15 cellular contexts compared by ENCODE assay signal in the genomic region with DNA sequence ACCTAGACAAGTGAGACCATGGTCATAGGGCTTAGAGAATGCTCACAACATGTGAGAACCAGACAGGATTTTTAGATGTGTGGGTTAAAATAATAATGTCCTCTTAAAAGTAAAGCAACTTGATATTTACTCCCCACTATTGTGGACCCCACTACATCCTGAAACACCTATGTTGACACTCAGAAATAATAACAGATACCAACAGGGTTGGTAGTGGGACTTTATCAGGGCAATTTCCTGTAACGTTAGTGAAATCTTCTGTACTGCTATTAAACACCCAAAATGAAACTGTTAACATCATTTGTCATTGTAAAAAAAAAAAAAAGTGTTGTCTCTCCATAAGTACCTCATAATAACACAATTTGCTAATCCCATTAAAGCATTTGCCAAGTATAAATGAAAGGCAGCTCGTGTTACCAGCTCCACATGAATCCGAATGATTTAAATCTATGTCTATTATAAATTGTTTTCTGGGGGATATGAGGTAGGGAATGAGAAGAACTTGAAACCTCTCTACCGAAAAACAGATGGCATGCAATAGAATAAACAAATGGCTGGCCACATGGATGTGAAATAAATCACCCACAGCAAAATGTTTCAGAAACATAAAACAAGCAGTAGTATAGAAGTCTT.
A peak's percentile ranks its signal among the peaks of the same experiment; 100 is the strongest.
DNase-seq lines count a peak whose midpoint lies in the region; ATAC-seq and TF ChIP-seq lines count a peak whose summit lies in the region.
"Had no signal": no experiment of that assay in that cellular context is flagged by ENCODE, and none has a peak within 500 bp of the region (broad histone marks: within the 10 kb centered on the region; RNA-seq: fewer than 3 reads in every experiment).

No MANE protein-coding gene starts in this region.

- peak overlapping the region; percentile 86 for H3K27ac ChIP-seq in KMS-11
- H3K27ac ChIP-seq: skin epidermis had no signal

- peak overlapping the region; percentile 59 for H3K9ac ChIP-seq in KMS-11

- H3K27me3 Mint-ChIP-seq in brain, result no peaks in the 10 kb centered on the region
- H3K27me3 Mint-ChIP-seq in effector memory CD8-positive, alpha-beta T cell, result no peaks in the 10 kb centered on the region
- H3K27me3 Mint-ChIP-seq: CD8-positive, alpha-beta memory T cell had no signal

- H3K9me3 Mint-ChIP-seq in brain, result peaks cover 0 to 9% (median 4%) of the 10 kb centered on the region in 5 experiments
- no peaks in the 10 kb centered on the region for H3K9me3 Mint-ChIP-seq in effector memory CD8-positive, alpha-beta T cell
- H3K9me3 Mint-ChIP-seq: CD8-positive, alpha-beta memory T cell; memory B cell; stimulated activated naive CD8-positive, alpha-beta T cell treated with anti-CD3 and anti-CD28 coated beads, Interleukin-15, Interleukin-2, amounts not matched to agents 100 ng/mL and 50 ng/mL, for 24 hours had no signal

- H3K4me1 Mint-ChIP-seq in brain, result peaks cover 54% of the 10 kb centered on the region
- peaks cover 0 to 7% of the 10 kb centered on the region in 2 donors for H3K4me1 Mint-ChIP-seq in effector memory CD8-positive, alpha-beta T cell (ENCODE audit: low read depth in 2 of 2)
- H3K4me1 Mint-ChIP-seq: memory B cell had no signal

- H3K36me3 Mint-ChIP-seq in brain, result no peaks in the 10 kb centered on the region
- H3K36me3 Mint-ChIP-seq in effector memory CD8-positive, alpha-beta T cell (ENCODE audit: insufficient read depth), result no peaks in the 10 kb centered on the region
- H3K36me3 Mint-ChIP-seq: CD8-positive, alpha-beta memory T cell; memory B cell had no signal

- no peaks in the 10 kb centered on the region for H4K20me1 ChIP-seq in KMS-11 (ENCODE audit: insufficient read depth)

- no peaks in the 10 kb centered on the region for H3K27me3 ChIP-seq in KMS-11 (ENCODE audit: insufficient read depth, low read depth)

- H3K4me3 ChIP-seq in AG10803 (ENCODE audit: low read length), result no peak overlapping the region
- H3K4me3 ChIP-seq in KMS-11 (IDR thresholded peaks at IDR 0.05; ENCODE audit: insufficient read depth, low read depth, low read length), result no peak overlapping the region
- H3K4me3 ChIP-seq: skin epidermis had no signal

- TF ChIP-seq CTCF in AG10803 (conservative IDR thresholded peaks at IDR 0.05; ENCODE audit: low read length), result no peak
- TF ChIP-seq CTCF in KMS-11 (conservative IDR thresholded peaks at IDR 0.05; ENCODE audit: low read depth, low read length), result no peak
- TF ChIP-seq CTCF in brain (conservative IDR thresholded peaks at IDR 0.05), result no peak

- peak overlapping the region; percentile 95 for H3K4me2 ChIP-seq in KMS-11

- peak overlapping the region in 1 of 5 experiments; percentile 42 for H3K4me3 Mint-ChIP-seq in brain
- H3K4me3 Mint-ChIP-seq in effector memory CD8-positive, alpha-beta T cell, result no peak overlapping the region
- H3K4me3 Mint-ChIP-seq: CD8-positive, alpha-beta memory T cell; memory B cell; stimulated activated naive CD8-positive, alpha-beta T cell treated with anti-CD3 and anti-CD28 coated beads, Interleukin-15, Interleukin-2, amounts not matched to agents 100 ng/mL and 50 ng/mL, for 24 hours had no signal

- peak overlapping the region; percentile 2 to 83 (median 42) for H3K27ac Mint-ChIP-seq in brain
- no peak overlapping the region for H3K27ac Mint-ChIP-seq in effector memory CD8-positive, alpha-beta T cell
- H3K27ac Mint-ChIP-seq: memory B cell; stimulated activated naive CD8-positive, alpha-beta T cell treated with anti-CD3 and anti-CD28 coated beads, Interleukin-15, Interleukin-2, amounts not matched to agents 100 ng/mL and 50 ng/mL, for 24 hours had no signal

- peak overlapping the region; percentile 65 for H2AFZ ChIP-seq in KMS-11 (ENCODE audit: low read depth)

- H3K36me3 ChIP-seq in KMS-11 (ENCODE audit: insufficient read depth), result no peaks in the 10 kb centered on the region

- ATAC-seq in left ventricle myocardium superior (no peak), HG02759 (IDR thresholded peaks at IDR 0.05; ENCODE audit: unreplicated experiment) (no peak), HG02571 (IDR thresholded peaks at IDR 0.05; ENCODE audit: unreplicated experiment) (no peak)
- no peak for ATAC-seq in effector memory CD8-positive, alpha-beta T cell (replicated peaks)

- H3K79me2 ChIP-seq in KMS-11 (ENCODE audit: insufficient read depth, low read depth), result no peaks in the 10 kb centered on the region

- H3K4me1 ChIP-seq in KMS-11 (ENCODE audit: low read depth, poor library complexity, severe bottlenecking), result peaks cover 58% of the 10 kb centered on the region

- DNase-seq in AG10803 (ENCODE audit: low read depth), result peak; percentile 79
- peak; percentile 91 for DNase-seq in NCI-H2171 treated with DMSO at 0.1 percent for 48 hours (lab: John Stamatoyannopoulos, UW)
- DNase-seq in left ventricle myocardium superior, result no peak
- DNase-seq in effector memory CD8-positive, alpha-beta T cell, result no peak
- DNase-seq: CD8-positive, alpha-beta memory T cell; effector memory CD4-positive, alpha-beta T cell; NCI-H226; nucleus accumbens had no signal

- intact Hi-C loops in left ventricle myocardium superior (cut with micrococcal nuclease), result no loop called here

Comparison
In these comparisons a context has a peak if more than half of its experiments do, and no peak if none do; other contexts are left out.
1. DNase-seq: peak in AG10803 (single experiment) and NCI-H2171 treated with DMSO at 0.1 percent for 48 hours (single experiment); none in left ventricle myocardium superior (single experiment) and effector memory CD8-positive, alpha-beta T cell (0 of 3).
2. H3K27ac Mint-ChIP-seq: peak in brain (5 of 5); none in effector memory CD8-positive, alpha-beta T cell (0 of 2).